Comparison of ENCODE assay signal across 23 cellular contexts in genomic region chr14:74476107-74476506, GRCh38. TPM values are rescaled to one million over a fixed set of nuclear protein-coding genes. Genes with fewer than 3 reads are reported as not detected.
DNase-seq lines count a peak whose midpoint lies in the region; ATAC-seq, FAIRE-seq and TF ChIP-seq lines count a peak whose summit lies in the region.
"Had no signal": no experiment of that assay in that cellular context is flagged by ENCODE, and none has a peak within 500 bp of the region (broad histone marks: within the 10 kb centered on the region; RNA-seq: fewer than 3 reads in every experiment).

No MANE protein-coding gene starts in this region.

- ATAC-seq in GM21515 (IDR thresholded peaks at IDR 0.05; ENCODE audit: unreplicated experiment) = no peak
- ATAC-seq in GM18867 (IDR thresholded peaks at IDR 0.05; ENCODE audit: unreplicated experiment) = no peak
- ATAC-seq: effector memory CD8-positive, alpha-beta T cell had no signal

- no peak overlapping the region for H2AFZ ChIP-seq in H1 (ENCODE audit: low read length)
- no peak overlapping the region for H2AFZ ChIP-seq in neuronal stem cell (ENCODE audit: low read length)

- H3K79me1 ChIP-seq in H1 (ENCODE audit: low read depth, low read length) (no peaks in the 10 kb centered on the region), neuronal stem cell (ENCODE audit: low read depth, low read length) (no peaks in the 10 kb centered on the region)

- H3K36me3 ChIP-seq in WERI-Rb-1 (no peaks in the 10 kb centered on the region), H1 (ENCODE audit: control insufficient read depth in 2 of 4, insufficient read depth in 4 of 4, low read length in 3 of 4) (peaks cover 0 to 49% (median 15%) of the 10 kb centered on the region in 4 experiments; a peak in 7 of 8 replicates), neuronal stem cell (replicated peaks in 1 of 2; ENCODE audit: control insufficient read depth in 2 of 2, insufficient read depth in 2 of 2, low read length in 2 of 2) (peaks cover 23 to 38% of the 10 kb centered on the region in 2 donors)

- no peak overlapping the region for H3K56ac ChIP-seq in H1 (replicated peaks; ENCODE audit: insufficient read length, low read depth, low read length)

- H2AK5ac ChIP-seq in H1 (ENCODE audit: low read depth, low read length) = no peak overlapping the region
- H2AK5ac ChIP-seq in neuronal stem cell (ENCODE audit: low read depth, low read length) = no peak overlapping the region

- H3K14ac ChIP-seq in H1 (ENCODE audit: insufficient read length) (no peak overlapping the region), neuronal stem cell (ENCODE audit: low read length) (no peak overlapping the region)

- H3K4me3 ChIP-seq in AG04450 (ENCODE audit: low read depth, low read length) = no peak overlapping the region
- H3K4me3 ChIP-seq in WERI-Rb-1 (ENCODE audit: low read depth, low read length) = no peak overlapping the region
- H3K4me3 ChIP-seq in H1 (ENCODE audit: extremely low read depth in 1 of 4, insufficient read depth in 2 of 4, low read depth in 3 of 4, low read length in 4 of 4) = no peak overlapping the region
- no peak overlapping the region for H3K4me3 ChIP-seq in neuronal stem cell (ENCODE audit: low read length in 2 of 2)
- H3K4me3 ChIP-seq: A549, esophagus muscularis mucosa, gastrocnemius medialis had no signal

- TF ChIP-seq CTCF in AG04450 (IDR thresholded peaks at IDR 0.05; ENCODE audit: low read depth, low read length) = no peak
- no peak for TF ChIP-seq CTCF in WERI-Rb-1 (IDR thresholded peaks at IDR 0.05; ENCODE audit: low read depth, low read length)
- TF ChIP-seq CTCF in H1 (IDR thresholded peaks at IDR 0.05; ENCODE audit: control extremely low read depth in 1 of 3, insufficient read depth in 1 of 3, low read depth in 1 of 3, low read length in 3 of 3) = no peak

- H3K4me2 ChIP-seq in H1 (ENCODE audit: insufficient read depth in 1 of 2, low read depth in 2 of 2, low read length in 2 of 2) (no peak overlapping the region), neuronal stem cell (ENCODE audit: insufficient read depth, low read length, poor library complexity, severe bottlenecking) (no peak overlapping the region)
- H3K4me2 ChIP-seq: A549, KMS-11 had no signal

- DNase-seq in AG04450 (ENCODE audit: low read depth, low spot score) (no peak), WERI-Rb-1 (peak; percentile 41), H1 (ENCODE audit: low read depth in 1 of 2, low spot score in 2 of 2) (no peak), neuronal stem cell (ENCODE audit: low spot score) (no peak), NCI-H1092 (lab: John Stamatoyannopoulos, UW) (no peak), NCI-H748 (lab: John Stamatoyannopoulos, UW; ENCODE audit: unreplicated experiment) (no peak)
- DNase-seq: activated CD4-positive, alpha-beta T cell treated with anti-CD3 and anti-CD28 coated beads for 1 hour; activated naive CD4-positive, alpha-beta T cell; activated T-cell treated with anti-CD3 and anti-CD28 coated beads, Interleukin-2, amount 50 U/mL, for 1 hour; effector memory CD8-positive, alpha-beta T cell; gastrocnemius medialis; islet precursor cell; NCI-H1694; nucleus accumbens; stimulated activated CD4-positive, alpha-beta T cell treated with anti-CD3 and anti-CD28 coated beads, Interleukin-12 subunit alpha, Interleukin-12 subunit beta, amount 100 ng/mL, for 4 hours had no signal

- no peak for TF ChIP-seq EP300 in H1 (IDR thresholded peaks at IDR 0.05; ENCODE audit: borderline replicate concordance in 1 of 2, low read depth in 2 of 2, low read length in 2 of 2)

- no peaks in the 10 kb centered on the region for H3K79me2 ChIP-seq in H1 (ENCODE audit: control insufficient read depth in 1 of 2, insufficient read depth in 2 of 2, low read length in 2 of 2)

- WGBS in H1 (ENCODE audit: extremely low coverage in 1 of 2, insufficient coverage in 1 of 2, insufficient read length in 1 of 2, insufficient replicate concordance in 2 of 2, low coverage in 1 of 2, low lambda C conversion rate in 2 of 2, missing lambda C conversion rate in 1 of 2), 2 experiments = 96% methylated on average over 4 of the region's 4 CpGs; no CpG with 5 or more reads in 1 of the 2 experiments
- no CpG with 5 or more reads among the region's 4 CpGs for WGBS in neuronal stem cell (ENCODE audit: extremely low coverage in 2 of 2, insufficient read length in 2 of 2, insufficient replicate concordance in 1 of 2), 2 donors

- H3K23me2 ChIP-seq in H1 (ENCODE audit: low read depth, low read length) = no peaks in the 10 kb centered on the region; the same call in 1 of the 2 replicates

- FAIRE-seq in H1 (lab: Jason Lieb, UNC) = no peak
- FAIRE-seq: A549 had no signal

- H3K27me3 ChIP-seq in AG04450 (ENCODE audit: control insufficient read depth, insufficient read depth, low read length) (no peaks in the 10 kb centered on the region), WERI-Rb-1 (ENCODE audit: insufficient read depth, low read depth, severe bottlenecking) (no peaks in the 10 kb centered on the region), H1 (replicated peaks in 1 of 4; ENCODE audit: control insufficient read depth in 3 of 4, extremely low read depth in 1 of 4, insufficient read depth in 3 of 4, low read length in 3 of 4) (no peaks in the 10 kb centered on the region), neuronal stem cell (ENCODE audit: control insufficient read depth in 3 of 3, insufficient read depth in 3 of 3, low read depth in 1 of 3, low read length in 3 of 3) (no peaks in the 10 kb centered on the region)
- H3K27me3 ChIP-seq: esophagus muscularis mucosa, gastrocnemius medialis had no signal

- no peaks in the 10 kb centered on the region for H3K9me3 ChIP-seq in AG04450 (ENCODE audit: control insufficient read depth, insufficient read depth, low read length)
- H3K9me3 ChIP-seq in WERI-Rb-1 (ENCODE audit: severe bottlenecking) = no peaks in the 10 kb centered on the region
- H3K9me3 ChIP-seq in H1 (ENCODE audit: insufficient read depth in 2 of 2, low read depth in 1 of 2, low read length in 1 of 2) = no peaks in the 10 kb centered on the region
- peaks cover 0 to 2% of the 10 kb centered on the region in 2 donors for H3K9me3 ChIP-seq in neuronal stem cell (replicated peaks in 1 of 2; ENCODE audit: control insufficient read depth in 2 of 2, insufficient read depth in 1 of 2, low read depth in 1 of 2, low read length in 2 of 2)
- H3K9me3 ChIP-seq: A549, esophagus muscularis mucosa, gastrocnemius medialis had no signal

- POLR2A ChIA-PET in AG04450 (lab: Yijun Ruan, JAX) = no interaction called here
- POLR2A ChIA-PET in H1 (lab: Charles Lee; ENCODE audit: partially characterized antibody) = interaction anchor here (1.4 to 3.0 kb wide), 7 partner anchors 11 to 174 kb away, joined by 3 to 10 read pairs (median 3); partner anchors contain the start of gene VRTN

- H2BK120ac ChIP-seq in H1 (replicated peaks; ENCODE audit: low read depth, low read length) (no peak overlapping the region), neuronal stem cell (ENCODE audit: low read depth, low read length) (no peak overlapping the region)

- H4K20me1 ChIP-seq in H1 (replicated peaks in 1 of 2; ENCODE audit: control insufficient read depth in 1 of 2, insufficient read depth in 2 of 2, low read length in 2 of 2) = no peaks in the 10 kb centered on the region

- H3K18ac ChIP-seq in H1 (ENCODE audit: extremely low read depth, low read length) (no peak overlapping the region), neuronal stem cell (ENCODE audit: low read length) (no peak overlapping the region)

- H3K23ac ChIP-seq in H1 (ENCODE audit: insufficient read length) (no peak overlapping the region), neuronal stem cell (ENCODE audit: low read depth, low read length, poor library complexity) (peak overlapping the region; percentile 17)

- H2BK12ac ChIP-seq in H1 (ENCODE audit: low read depth, low read length) (no peak overlapping the region), neuronal stem cell (ENCODE audit: low read length) (no peak overlapping the region)

- TF ChIP-seq POLR2A in H1 (IDR thresholded peaks at IDR 0.05; ENCODE audit: control extremely low read depth in 1 of 2, low read depth in 2 of 2, low read length in 2 of 2) = no peak

- H3K4me1 ChIP-seq in H1 (replicated peaks in 1 of 4; ENCODE audit: control insufficient read depth in 3 of 4, insufficient read depth in 4 of 4, low read length in 3 of 4) = peaks cover 0 to 3% (median 0%) of the 10 kb centered on the region in 4 experiments; a peak in 2 of 7 replicates
- peaks cover 9 to 17% of the 10 kb centered on the region in 2 donors for H3K4me1 ChIP-seq in neuronal stem cell (ENCODE audit: control insufficient read depth in 2 of 2, insufficient read depth in 1 of 2, low read depth in 1 of 2, low read length in 2 of 2)
- H3K4me1 ChIP-seq: A549, esophagus muscularis mucosa had no signal

- H4K91ac ChIP-seq in H1 (replicated peaks; ENCODE audit: insufficient read length, low read length) (no peak overlapping the region), neuronal stem cell (ENCODE audit: low read depth, low read length, poor library complexity) (no peak overlapping the region)

- CTCF ChIA-PET in AG04450 (lab: Charles Lee) (interaction anchor here (0.9 to 4.7 kb wide), 3 partner anchors 16 to 115 kb away, joined by 3 to 42 read pairs (median 5); no protein-coding TSS in a partner anchor), H1 (lab: Charles Lee; ENCODE audit: partially characterized antibody) (interaction anchor here (0.7 to 12.6 kb wide), 12 partner anchors 13 to 243 kb away, joined by 3 to 181 read pairs (median 22); partner anchors contain the start of genes ABCD4 and VRTN)

- H3K9ac ChIP-seq in H1 (replicated peaks in 1 of 4; ENCODE audit: extremely low read depth in 1 of 4, low read depth in 3 of 4, low read length in 3 of 4) = no peak overlapping the region; a peak in 1 of 7 replicates
- H3K9ac ChIP-seq in neuronal stem cell (ENCODE audit: low read depth, low read length, poor library complexity) = no peak overlapping the region
- H3K9ac ChIP-seq: KMS-11 had no signal

- H2BK20ac ChIP-seq in H1 (ENCODE audit: low read length) = no peak overlapping the region

- H3K27ac ChIP-seq in AG04450 (ENCODE audit: low read depth, low read length) (peak overlapping the region; percentile 21), WERI-Rb-1 (peak overlapping the region; percentile 82), H1 (ENCODE audit: low read depth, low read length) (peak overlapping the region; percentile 8; the same call in 1 of the 2 replicates), neuronal stem cell (replicated peaks; ENCODE audit: low read length) (no peak overlapping the region)
- H3K27ac ChIP-seq: A549, esophagus muscularis mucosa, KMS-11 had no signal

- H4K5ac ChIP-seq in H1 (ENCODE audit: insufficient read length, low read depth, low read length) = no peak overlapping the region

- H2BK15ac ChIP-seq in H1 (ENCODE audit: low read length) (no peak overlapping the region), neuronal stem cell (ENCODE audit: low read length) (peak overlapping the region; percentile 11)

- H4K8ac ChIP-seq in H1 (ENCODE audit: extremely low read depth, insufficient read depth, low read length) (no peak overlapping the region), neuronal stem cell (ENCODE audit: low read depth, low read length) (no peak overlapping the region)

- H2BK5ac ChIP-seq in H1 (ENCODE audit: low read depth, low read length) (no peak overlapping the region), neuronal stem cell (ENCODE audit: low read length) (no peak overlapping the region)

- TF ChIP-seq RAD21 in H1 (IDR thresholded peaks at IDR 0.05 in 1 of 2, conservative IDR thresholded peaks at IDR 0.05 in 1 of 2; ENCODE audit: low read depth in 2 of 2, low read length in 2 of 2) = no peak

- no peak overlapping the region for H3K4ac ChIP-seq in H1 (replicated peaks; ENCODE audit: insufficient read length, low read depth, low read length)
- no peak overlapping the region for H3K4ac ChIP-seq in neuronal stem cell (ENCODE audit: low read length)

RNA-seq across cellular contexts. Expression of gene NPC2, which starts 17.0 kb away (rescaled TPM):
- 197 and 248 TPM in 2 replicates for polyA plus RNA-seq in AG04450 (2011; rRNA removed)
- 82.8 and 110 TPM in 2 replicates for polyA minus RNA-seq in AG04450 (2011; rRNA and poly(A)+ RNA removed)
- 168 and 178 TPM in 2 replicates for total RNA-seq in H1 (2021; fragmentation: NEBNext Ultra II Directional; extraction: Animal tissue kit (Norgen Biotek cat#: 25700))
- 258 and 287 TPM in 2 replicates for polyA plus RNA-seq in H1 (2011; rRNA removed)
- polyA plus RNA-seq in H1 (2011; cell fraction: cytosol; rRNA removed) = 273 TPM
- polyA plus RNA-seq in H1 (2011; cell fraction: nucleus; rRNA removed) = 288 TPM
- 283 to 375 TPM (median 345 TPM) in 4 replicates for polyA plus RNA-seq in H1 (2012, experiment 1 of 2)
- polyA plus RNA-seq in H1 (2012, experiment 2 of 2) = 241 TPM
- polyA plus RNA-seq in H1 (2013, experiment 1 of 2) = 424 TPM
- polyA plus RNA-seq in H1 (2013, experiment 2 of 2) = 546 TPM
- polyA minus RNA-seq in H1 (2011; rRNA and poly(A)+ RNA removed) = 253 and 295 TPM in 2 replicates
- 120 TPM for polyA minus RNA-seq in H1 (2011; cell fraction: cytosol; rRNA and poly(A)+ RNA removed)
- polyA minus RNA-seq in H1 (2011; cell fraction: nucleus; rRNA and poly(A)+ RNA removed) = 120 TPM
- polyA plus RNA-seq in neuronal stem cell (2013, experiment 1 of 2) = 596 TPM
- 610 TPM for polyA plus RNA-seq in neuronal stem cell (2013, experiment 2 of 2)

RNA-seq across cellular contexts. Expression of gene ISCA2, which starts 17.5 kb away (rescaled TPM):
- polyA plus RNA-seq in AG04450 (2011; rRNA removed) = 28.2 and 45.6 TPM in 2 replicates
- polyA minus RNA-seq in AG04450 (2011; rRNA and poly(A)+ RNA removed) = 2.5 and 8.5 TPM in 2 replicates
- 43.5 and 51.5 TPM in 2 replicates for total RNA-seq in H1 (2021; fragmentation: NEBNext Ultra II Directional; extraction: Animal tissue kit (Norgen Biotek cat#: 25700))
- polyA plus RNA-seq in H1 (2011; rRNA removed) = 58.2 and 78.6 TPM in 2 replicates
- 56.9 TPM for polyA plus RNA-seq in H1 (2011; cell fraction: cytosol; rRNA removed)
- 14.9 TPM for polyA plus RNA-seq in H1 (2011; cell fraction: nucleus; rRNA removed)
- polyA plus RNA-seq in H1 (2012, experiment 1 of 2) = 29.6 to 43.0 TPM (median 33.9 TPM) in 4 replicates
- polyA plus RNA-seq in H1 (2012, experiment 2 of 2) = 100 TPM
- polyA plus RNA-seq in H1 (2013, experiment 1 of 2) = 37.6 TPM
- 40.2 TPM for polyA plus RNA-seq in H1 (2013, experiment 2 of 2)
- 13.1 and 13.7 TPM in 2 replicates for polyA minus RNA-seq in H1 (2011; rRNA and poly(A)+ RNA removed)
- polyA minus RNA-seq in H1 (2011; cell fraction: cytosol; rRNA and poly(A)+ RNA removed) = 20.4 TPM
- 8.2 TPM for polyA minus RNA-seq in H1 (2011; cell fraction: nucleus; rRNA and poly(A)+ RNA removed)
- polyA plus RNA-seq in neuronal stem cell (2013, experiment 1 of 2) = 60.9 TPM
- polyA plus RNA-seq in neuronal stem cell (2013, experiment 2 of 2) = 63.2 TPM

RNA-seq across cellular contexts. Expression of gene SYNDIG1L, which starts 50.1 kb away (rescaled TPM):
- polyA plus RNA-seq in AG04450 (2011; rRNA removed) (not detected in 2 replicates), H1 (2011; rRNA removed) (2.5 and 3.2 TPM in 2 replicates)
- not detected in 2 replicates for polyA minus RNA-seq in AG04450 (2011; rRNA and poly(A)+ RNA removed)
- 3.0 and 3.5 TPM in 2 replicates for total RNA-seq in H1 (2021; fragmentation: NEBNext Ultra II Directional; extraction: Animal tissue kit (Norgen Biotek cat#: 25700))
- 2.4 TPM for polyA plus RNA-seq in H1 (2011; cell fraction: cytosol; rRNA removed)
- 2.9 TPM for polyA plus RNA-seq in H1 (2011; cell fraction: nucleus; rRNA removed)
- 1.7 to 3.5 TPM (median 2.9 TPM) in 4 replicates for polyA plus RNA-seq in H1 (2012, experiment 1 of 2)
- 2.8 TPM for polyA plus RNA-seq in H1 (2012, experiment 2 of 2)
- polyA plus RNA-seq in H1 (2013, experiment 1 of 2) = 3.0 TPM
- polyA plus RNA-seq in H1 (2013, experiment 2 of 2) = 2.5 TPM
- 1.5 and 2.5 TPM in 2 replicates for polyA minus RNA-seq in H1 (2011; rRNA and poly(A)+ RNA removed)
- 1.8 TPM for polyA minus RNA-seq in H1 (2011; cell fraction: cytosol; rRNA and poly(A)+ RNA removed)
- polyA minus RNA-seq in H1 (2011; cell fraction: nucleus; rRNA and poly(A)+ RNA removed) = 0.90 TPM
- polyA plus RNA-seq in neuronal stem cell (2013, experiment 1 of 2) = 1.8 TPM
- 1.7 TPM for polyA plus RNA-seq in neuronal stem cell (2013, experiment 2 of 2)
- total RNA-seq: gastrocnemius medialis, HT-29, lung microvascular endothelial cell, OCI-LY7 had no signal
- polyA plus RNA-seq: A549 had no signal
